37 cellular contexts compared by ENCODE assay signal in genomic region chr5:168884040-168884439, GRCh38.
"Had no signal": no experiment of that assay in that cellular context is flagged by ENCODE, and none has a peak within 500 bp of the region (broad histone marks: within the 10 kb centered on the region; RNA-seq: fewer than 3 reads in every experiment).

No MANE protein-coding gene starts in this region.

- H3K4me1 Mint-ChIP-seq: activated CD4-positive, alpha-beta T cell treated with anti-CD3 and anti-CD28 coated beads, Interleukin-2, amount 10 ng/mL, durations not matched to agents 24 days and 14 days; T-cell had no signal

- H3K9me3 Mint-ChIP-seq: activated B cell treated with CpG ODN at 0.5 μM for 24 hours; activated CD4-positive, alpha-beta T cell treated with anti-CD3 and anti-CD28 coated beads, Interleukin-2, amount 10 ng/mL, durations not matched to agents 24 days and 14 days; activated CD8-positive, alpha-beta T cell treated with anti-CD3 and anti-CD28 coated beads for 36 hours; activated naive CD4-positive, alpha-beta T cell treated with anti-CD3 and anti-CD28 coated beads for 36 hours; activated naive CD4-positive, alpha-beta T cell treated with anti-CD3 and anti-CD28 coated beads, Interleukin-2, amount 50 U/mL, for 72 hours; activated T-cell treated with anti-CD3 and anti-CD28 coated beads, Interleukin-2, amount 50 U/mL, for 24 hours; activated T-helper 1 cell treated with anti-CD3 and anti-CD28 coated beads, Interleukin-12 subunit alpha, Interleukin-12 subunit beta, Interleukin-2, Interleukin-4 antibody, amounts not matched to agents 30 ng/mL and 10 ng/mL and 1 ng/mL, durations not matched to agents 14 hours and 24 hours and 36 hours; T-cell had no signal

- H3K27me3 Mint-ChIP-seq: activated CD4-positive, alpha-beta T cell treated with anti-CD3 and anti-CD28 coated beads, Interleukin-2, amount 10 ng/mL, durations not matched to agents 24 days and 14 days; activated CD8-positive, alpha-beta T cell treated with anti-CD3 and anti-CD28 coated beads for 36 hours had no signal

- ATAC-seq: activated CD8-positive, alpha-beta T cell treated with anti-CD3 and anti-CD28 coated beads for 36 hours; activated naive CD4-positive, alpha-beta T cell treated with anti-CD3 and anti-CD28 coated beads, Interleukin-2, amount 50 U/mL, for 72 hours; body of pancreas; PC-3; T-cell; T-helper 17 cell had no signal

- H3K4me3 Mint-ChIP-seq: activated B cell treated with CpG ODN at 0.5 μM for 24 hours; activated CD4-positive, alpha-beta T cell treated with anti-CD3 and anti-CD28 coated beads, Interleukin-2, amount 10 ng/mL, durations not matched to agents 24 days and 14 days; activated CD8-positive, alpha-beta T cell treated with anti-CD3 and anti-CD28 coated beads for 36 hours; activated naive CD4-positive, alpha-beta T cell treated with anti-CD3 and anti-CD28 coated beads for 36 hours; activated T-cell treated with anti-CD3 and anti-CD28 coated beads, Interleukin-2, amount 50 U/mL, for 24 hours; activated T-helper 1 cell treated with anti-CD3 and anti-CD28 coated beads, Interleukin-12 subunit alpha, Interleukin-12 subunit beta, Interleukin-2, Interleukin-4 antibody, amounts not matched to agents 30 ng/mL and 10 ng/mL and 1 ng/mL, durations not matched to agents 14 hours and 24 hours and 36 hours; T-cell; T-helper 17 cell had no signal

- H3K36me3 ChIP-seq: adrenal gland, breast epithelium, MG63, Peyer's patch had no signal

- H3K4me3 ChIP-seq: adrenal gland, body of pancreas, breast epithelium, MG63, Peyer's patch, SK-N-MC had no signal

- DNase-seq: activated B cell treated with CpG ODN at 0.5 μM for 24 hours; activated CD4-positive, alpha-beta T cell treated with anti-CD3 and anti-CD28 coated beads for 1 hour; activated CD4-positive, alpha-beta T cell treated with anti-CD3 and anti-CD28 coated beads, Interleukin-2, amount 10 ng/mL, durations not matched to agents 24 days and 14 days; activated CD4-positive, alpha-beta T cell treated with anti-CD3 and anti-CD28 coated beads, Interleukin-2, amount 50 U/mL, for 4 hours; activated CD8-positive, alpha-beta T cell treated with anti-CD3 and anti-CD28 coated beads for 36 hours; activated gamma-delta T cell treated with Interleukin-2 at 50 U/mL for 16 hours; activated naive CD4-positive, alpha-beta T cell treated with anti-CD3 and anti-CD28 coated beads for 36 hours; activated T-cell treated with anti-CD3 and anti-CD28 coated beads, Interleukin-2, amount 50 U/mL, for 24 hours; adrenal gland; body of pancreas; caudate nucleus; cerebellar nuclear complex; Karpas-422; KBM-7; MG63; NCI-H1048; NCI-H1105 treated with DMSO at 0.1 percent for 48 hours; NCI-H1436; NCI-H1694; NCI-H1930; NCI-H2081 treated with DMSO at 0.1 percent for 48 hours; NCI-H2171; NCI-H510A; NCI-H526; NCI-H748 treated with DMSO at 0.1 percent for 48 hours; NK-92 treated with Interleukin-12 subunit alpha and Interleukin-12 subunit beta, amount 100 ng/mL, for 24 hours; PC-3; Peyer's patch; RPMI8226; SHP77 treated with DMSO at 0.1 percent for 48 hours; T-cell; T-helper 17 cell had no signal

- H3K4me1 ChIP-seq: breast epithelium, Peyer's patch had no signal

- H3K9me3 ChIP-seq: adrenal gland, body of pancreas, breast epithelium, MG63, Peyer's patch had no signal

- H3K36me3 Mint-ChIP-seq: activated naive CD4-positive, alpha-beta T cell treated with anti-CD3 and anti-CD28 coated beads, Interleukin-2, amount 50 U/mL, for 72 hours; T-cell had no signal

- H3K27ac Mint-ChIP-seq: activated B cell treated with CpG ODN at 0.5 μM for 24 hours; activated CD4-positive, alpha-beta T cell treated with anti-CD3 and anti-CD28 coated beads, Interleukin-2, amount 10 ng/mL, durations not matched to agents 24 days and 14 days; activated CD8-positive, alpha-beta T cell treated with anti-CD3 and anti-CD28 coated beads for 36 hours; activated naive CD4-positive, alpha-beta T cell treated with anti-CD3 and anti-CD28 coated beads for 36 hours; activated naive CD4-positive, alpha-beta T cell treated with anti-CD3 and anti-CD28 coated beads, Interleukin-2, amount 50 U/mL, for 72 hours; activated T-cell treated with anti-CD3 and anti-CD28 coated beads, Interleukin-2, amount 50 U/mL, for 24 hours; activated T-helper 1 cell treated with anti-CD3 and anti-CD28 coated beads, Interleukin-12 subunit alpha, Interleukin-12 subunit beta, Interleukin-2, Interleukin-4 antibody, amounts not matched to agents 30 ng/mL and 10 ng/mL and 1 ng/mL, durations not matched to agents 14 hours and 24 hours and 36 hours; T-cell; T-helper 17 cell had no signal

- H3K27me3 ChIP-seq: adrenal gland, body of pancreas, breast epithelium, Peyer's patch had no signal

- H3K27ac ChIP-seq: body of pancreas, breast epithelium, Peyer's patch, SK-N-MC, VCaP had no signal
